In the genomic region with DNA sequence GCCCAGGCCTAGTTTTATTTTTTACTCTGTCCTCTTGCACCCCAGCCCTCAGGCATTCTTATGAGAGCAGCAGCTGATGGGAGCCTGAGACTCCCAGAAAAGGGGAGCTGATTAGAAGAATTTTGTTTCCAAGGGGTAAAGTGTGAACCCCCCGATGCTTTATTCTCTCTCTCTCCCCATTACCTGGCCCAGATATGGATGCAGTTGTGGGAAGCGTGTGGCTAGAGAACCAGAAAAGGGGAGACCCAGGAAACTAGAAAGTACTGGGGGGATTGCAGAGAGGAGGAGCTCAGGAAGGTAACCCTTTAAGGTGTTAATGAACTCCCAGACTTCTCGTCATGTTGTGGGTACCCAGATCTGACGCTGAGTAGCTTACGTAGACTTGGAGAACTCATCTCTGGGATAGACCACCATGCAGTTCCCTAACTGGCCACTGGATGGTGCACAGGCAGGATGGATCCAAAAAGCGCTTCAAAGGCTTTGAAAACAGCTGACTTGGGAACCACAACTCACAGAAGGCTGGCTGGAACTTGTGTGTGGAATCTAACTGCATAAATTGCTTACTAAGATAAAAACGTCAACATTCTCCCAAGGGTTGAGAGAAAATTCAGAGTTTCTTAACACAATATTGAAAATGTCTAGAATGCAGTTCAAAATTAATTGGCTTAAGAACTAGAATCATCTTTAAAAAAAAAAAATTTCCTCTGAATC, we compare ENCODE assay signal across 7 cellular contexts.
DNase-seq lines count a peak whose midpoint lies in the region; ATAC-seq and TF ChIP-seq lines count a peak whose summit lies in the region.

No MANE protein-coding gene starts in this region.

- H3K27ac Mint-ChIP-seq in activated CD8-positive, alpha-beta T cell treated with anti-CD3 and anti-CD28 coated beads, Interleukin-2, amount 10 ng/mL, durations not matched to agents 7 days and 5 days, result no peak overlapping the region

- POLR2A ChIA-PET in GM10248 (lab: Yijun Ruan, JAX), result interaction anchor here (1.1 kb wide), 1 partner anchor 94 kb away, joined by 3 read pairs; the partner anchor contains the start of gene GRPEL1
- POLR2A ChIA-PET in activated CD8-positive, alpha-beta T cell treated with anti-CD3 and anti-CD28 coated beads, Interleukin-2, amount 10 ng/mL, durations not matched to agents 7 days and 5 days (lab: Charles Lee), result interaction anchor here (0.6 kb wide), 2 partner anchors 65 to 91 kb away, joined by 3 to 7 read pairs; partner anchors contain the start of gene TBC1D14

- no peak overlapping the region for H3K4me3 Mint-ChIP-seq in activated CD8-positive, alpha-beta T cell treated with anti-CD3 and anti-CD28 coated beads, Interleukin-2, amount 10 ng/mL, durations not matched to agents 7 days and 5 days

- H3K9me3 Mint-ChIP-seq in activated CD8-positive, alpha-beta T cell treated with anti-CD3 and anti-CD28 coated beads, Interleukin-2, amount 10 ng/mL, durations not matched to agents 7 days and 5 days (ENCODE audit: insufficient read depth), result no peaks in the 10 kb centered on the region

- H3K27me3 Mint-ChIP-seq in activated CD8-positive, alpha-beta T cell treated with anti-CD3 and anti-CD28 coated beads, Interleukin-2, amount 10 ng/mL, durations not matched to agents 7 days and 5 days (ENCODE audit: low read depth), result no peaks in the 10 kb centered on the region

- ATAC-seq in HG02970 (IDR thresholded peaks at IDR 0.05; ENCODE audit: low FRiP score, unreplicated experiment), result peak; percentile 51
- peak; percentile 90 for ATAC-seq in activated CD8-positive, alpha-beta T cell treated with anti-CD3 and anti-CD28 coated beads, Interleukin-2, amount 10 ng/mL, durations not matched to agents 7 days and 5 days

- H3K27ac ChIP-seq in effector memory CD4-positive, alpha-beta T cell (ENCODE audit: insufficient read depth, low read length, poor library complexity, severe bottlenecking), result no peak overlapping the region

- H3K36me3 ChIP-seq in effector memory CD4-positive, alpha-beta T cell (ENCODE audit: control insufficient read depth, insufficient read depth, low read length), result no peaks in the 10 kb centered on the region

- no peaks in the 10 kb centered on the region for H3K4me1 ChIP-seq in effector memory CD4-positive, alpha-beta T cell (ENCODE audit: control insufficient read depth, insufficient read depth, low read length, poor library complexity, severe bottlenecking)

- CTCF ChIA-PET in GM10248 (lab: Yijun Ruan, JAX), result interaction anchor here (0.6 to 5.1 kb wide), 49 partner anchors 9 to 315 kb away, joined by 3 to 67 read pairs (median 5); partner anchors contain the start of genes TADA2B and TBC1D14
- CTCF ChIA-PET in activated CD8-positive, alpha-beta T cell treated with anti-CD3 and anti-CD28 coated beads, Interleukin-2, amount 10 ng/mL, durations not matched to agents 7 days and 5 days (lab: Charles Lee), result interaction anchor here (0.6 to 1.9 kb wide), 38 partner anchors 8 to 257 kb away, joined by 3 to 24 read pairs (median 4); partner anchors contain the start of genes GRPEL1, TADA2B and TBC1D14

- peak; percentile 75 for TF ChIP-seq CTCF in GM10248 (IDR thresholded peaks at IDR 0.05; ENCODE audit: control extremely low read depth, extremely low read depth, low read depth, missing control alignments)

- DNase-seq in GM10248 (ENCODE audit: extremely low spot score) (peak; percentile 74), NCI-H69 (lab: John Stamatoyannopoulos, UW) (peak; percentile 68), medulla oblongata (ENCODE audit: extremely low spot score) (peak; percentile 95)
- peak; percentile 87 for DNase-seq in activated CD8-positive, alpha-beta T cell treated with anti-CD3 and anti-CD28 coated beads, Interleukin-2, amount 10 ng/mL, durations not matched to agents 7 days and 5 days
- peak; percentile 58 to 71 (median 63) for DNase-seq in effector memory CD4-positive, alpha-beta T cell
- peak; percentile 61 to 67 for DNase-seq in stimulated activated CD8-positive, alpha-beta memory T cell treated with anti-CD3 and anti-CD28 coated beads, Interleukin-2, amount 100 ng/mL, for 1 hour (ENCODE audit: low read depth in 2 of 2)

- H3K9me3 ChIP-seq in effector memory CD4-positive, alpha-beta T cell (ENCODE audit: control insufficient read depth, low read length), result no peaks in the 10 kb centered on the region

- no peak overlapping the region for H3K4me3 ChIP-seq in effector memory CD4-positive, alpha-beta T cell (ENCODE audit: insufficient read depth, low read depth, low read length, poor library complexity, severe bottlenecking)

- H3K27me3 ChIP-seq in effector memory CD4-positive, alpha-beta T cell (replicated peaks; ENCODE audit: control insufficient read depth, insufficient read depth, low read length, poor library complexity, severe bottlenecking), result no peaks in the 10 kb centered on the region

- H3K36me3 Mint-ChIP-seq in activated CD8-positive, alpha-beta T cell treated with anti-CD3 and anti-CD28 coated beads, Interleukin-2, amount 10 ng/mL, durations not matched to agents 7 days and 5 days (ENCODE audit: low read depth), result peaks cover 3% of the 10 kb centered on the region

- peaks cover 10% of the 10 kb centered on the region for H3K4me1 Mint-ChIP-seq in activated CD8-positive, alpha-beta T cell treated with anti-CD3 and anti-CD28 coated beads, Interleukin-2, amount 10 ng/mL, durations not matched to agents 7 days and 5 days (ENCODE audit: low read depth)
